In genomic region chr15:60520041-60520824, GRCh38 we compare ENCODE assay signal across 8 cellular contexts. TPM values are rescaled to one million over a fixed set of nuclear protein-coding genes. Genes with fewer than 3 reads are reported as not detected.
DNase-seq lines count a peak whose midpoint lies in the region; ATAC-seq and TF ChIP-seq lines count a peak whose summit lies in the region.

No MANE protein-coding gene starts in this region.

- H3K4me3 ChIP-seq in HUES48 (ENCODE audit: low read depth, low read length) (peak overlapping the region; percentile 9; the same call in 1 of the 2 replicates), Peyer's patch (no peak overlapping the region)
- no peak overlapping the region for H3K4me3 ChIP-seq in effector memory CD4-positive, alpha-beta T cell (ENCODE audit: insufficient read depth, low read depth, low read length, poor library complexity, severe bottlenecking)

- no peaks in the 10 kb centered on the region for H3K9me3 ChIP-seq in HUES48 (ENCODE audit: control insufficient read depth, insufficient read depth, low read length)
- H3K9me3 ChIP-seq in effector memory CD4-positive, alpha-beta T cell (ENCODE audit: control insufficient read depth, low read length), result no peaks in the 10 kb centered on the region
- H3K9me3 ChIP-seq in Peyer's patch, result no peaks in the 10 kb centered on the region

- POLR2A ChIA-PET in activated CD4-positive, alpha-beta T cell treated with anti-CD3 and anti-CD28 coated beads, Interleukin-2, amount 10 ng/mL, durations not matched to agents 7 days and 5 days (lab: Charles Lee), result interaction anchor here (0.6 to 0.7 kb wide), 2 partner anchors 33 to 64 kb away, joined by 3 to 5 read pairs; no protein-coding TSS in a partner anchor

- H3K27ac Mint-ChIP-seq in activated CD4-positive, alpha-beta T cell treated with anti-CD3 and anti-CD28 coated beads, Interleukin-2, amount 10 ng/mL, durations not matched to agents 7 days and 5 days, result peak overlapping the region; percentile 11
- peak overlapping the region; percentile 3 for H3K27ac Mint-ChIP-seq in stimulated activated naive B cell treated with anti-CD40 and anti-IgM and Interleukin-4, amounts not matched to agents 10 μg/mL and 1 μg/mL and 100 μg/mL, for 72 hours

- no peak for TF ChIP-seq POLR2A in Peyer's patch (IDR thresholded peaks at IDR 0.05)

- no peaks in the 10 kb centered on the region for H3K9me3 Mint-ChIP-seq in activated CD4-positive, alpha-beta T cell treated with anti-CD3 and anti-CD28 coated beads, Interleukin-2, amount 10 ng/mL, durations not matched to agents 7 days and 5 days
- H3K9me3 Mint-ChIP-seq in stimulated activated naive B cell treated with anti-CD40 and anti-IgM and Interleukin-4, amounts not matched to agents 10 μg/mL and 1 μg/mL and 100 μg/mL, for 72 hours, result no peaks in the 10 kb centered on the region

- H3K27me3 Mint-ChIP-seq in activated CD4-positive, alpha-beta T cell treated with anti-CD3 and anti-CD28 coated beads, Interleukin-2, amount 10 ng/mL, durations not matched to agents 7 days and 5 days, result no peaks in the 10 kb centered on the region
- no peaks in the 10 kb centered on the region for H3K27me3 Mint-ChIP-seq in stimulated activated naive B cell treated with anti-CD40 and anti-IgM and Interleukin-4, amounts not matched to agents 10 μg/mL and 1 μg/mL and 100 μg/mL, for 72 hours

- no peak overlapping the region for H3K4me3 Mint-ChIP-seq in activated CD4-positive, alpha-beta T cell treated with anti-CD3 and anti-CD28 coated beads, Interleukin-2, amount 10 ng/mL, durations not matched to agents 7 days and 5 days
- peak overlapping the region in 1 of 2 donors; percentile 31 for H3K4me3 Mint-ChIP-seq in stimulated activated naive B cell treated with anti-CD40 and anti-IgM and Interleukin-4, amounts not matched to agents 10 μg/mL and 1 μg/mL and 100 μg/mL, for 72 hours

- peak overlapping the region; percentile 75 for H3K27ac ChIP-seq in HUES48 (ENCODE audit: low read depth, low read length)
- H3K27ac ChIP-seq in effector memory CD4-positive, alpha-beta T cell (ENCODE audit: insufficient read depth, low read length, poor library complexity, severe bottlenecking), result peak overlapping the region; percentile 46
- H3K27ac ChIP-seq in Peyer's patch, result no peak overlapping the region

- H3K36me3 ChIP-seq in HUES48 (ENCODE audit: control insufficient read depth, insufficient read depth, low read length), result no peaks in the 10 kb centered on the region
- peaks cover 39% of the 10 kb centered on the region for H3K36me3 ChIP-seq in effector memory CD4-positive, alpha-beta T cell (ENCODE audit: control insufficient read depth, insufficient read depth, low read length)
- H3K36me3 ChIP-seq in Peyer's patch, result no peaks in the 10 kb centered on the region

- peaks cover 30% of the 10 kb centered on the region for H3K4me1 Mint-ChIP-seq in activated CD4-positive, alpha-beta T cell treated with anti-CD3 and anti-CD28 coated beads, Interleukin-2, amount 10 ng/mL, durations not matched to agents 7 days and 5 days
- peaks cover 9 to 10% of the 10 kb centered on the region in 2 donors for H3K4me1 Mint-ChIP-seq in stimulated activated naive B cell treated with anti-CD40 and anti-IgM and Interleukin-4, amounts not matched to agents 10 μg/mL and 1 μg/mL and 100 μg/mL, for 72 hours

- H3K4me1 ChIP-seq in HUES48 (ENCODE audit: control insufficient read depth, insufficient read depth, low read length) (peaks cover 11% of the 10 kb centered on the region), Peyer's patch (no peaks in the 10 kb centered on the region)
- H3K4me1 ChIP-seq in effector memory CD4-positive, alpha-beta T cell (ENCODE audit: control insufficient read depth, insufficient read depth, low read length, poor library complexity, severe bottlenecking), result no peaks in the 10 kb centered on the region

- H3K36me3 Mint-ChIP-seq in activated CD4-positive, alpha-beta T cell treated with anti-CD3 and anti-CD28 coated beads, Interleukin-2, amount 10 ng/mL, durations not matched to agents 7 days and 5 days (ENCODE audit: low read depth), result peaks cover 36% of the 10 kb centered on the region
- H3K36me3 Mint-ChIP-seq in stimulated activated naive B cell treated with anti-CD40 and anti-IgM and Interleukin-4, amounts not matched to agents 10 μg/mL and 1 μg/mL and 100 μg/mL, for 72 hours, result peaks cover 2 to 11% of the 10 kb centered on the region in 2 donors

- CTCF ChIA-PET in activated CD4-positive, alpha-beta T cell treated with anti-CD3 and anti-CD28 coated beads, Interleukin-2, amount 10 ng/mL, durations not matched to agents 7 days and 5 days (lab: Charles Lee), result interaction anchor here (0.6 to 4.0 kb wide), 39 partner anchors 8 to 829 kb away, joined by 3 to 31 read pairs (median 5); no protein-coding TSS in a partner anchor

- TF ChIP-seq CTCF in Peyer's patch (IDR thresholded peaks at IDR 0.05), result no peak

- H3K27me3 ChIP-seq in HUES48 (ENCODE audit: control insufficient read depth, insufficient read depth, low read length) (no peaks in the 10 kb centered on the region), Peyer's patch (no peaks in the 10 kb centered on the region)
- no peaks in the 10 kb centered on the region for H3K27me3 ChIP-seq in effector memory CD4-positive, alpha-beta T cell (replicated peaks; ENCODE audit: control insufficient read depth, insufficient read depth, low read length, poor library complexity, severe bottlenecking)

- H3K9ac ChIP-seq in HUES48 (ENCODE audit: low read depth, low read length), result 0 out of 2 replicates have a peak overlapping the region, but pooled peaks have one; percentile 11

- no peak for DNase-seq in activated CD4-positive, alpha-beta T cell treated with anti-CD3 and anti-CD28 coated beads, Interleukin-2, amount 10 ng/mL, durations not matched to agents 7 days and 5 days
- DNase-seq in activated CD4-positive, alpha-beta T cell treated with anti-CD3 and anti-CD28 coated beads for 4 hours, result no peak
- DNase-seq in effector memory CD4-positive, alpha-beta T cell, result no peak
- DNase-seq in stimulated activated naive B cell treated with anti-CD40 and anti-IgM and Interleukin-4, amounts not matched to agents 10 μg/mL and 1 μg/mL and 100 μg/mL, for 72 hours, result no peak
- DNase-seq in Peyer's patch (no peak), dedifferentiated amniotic fluid mesenchymal stem cell (ENCODE audit: extremely low spot score) (no peak)

- peak; percentile 66 to 72 for ATAC-seq in stimulated activated naive B cell treated with anti-CD40 and anti-IgM and Interleukin-4, amounts not matched to agents 10 μg/mL and 1 μg/mL and 100 μg/mL, for 72 hours (replicated peaks)
- no peak for ATAC-seq in HG02981 (IDR thresholded peaks at IDR 0.05; ENCODE audit: unreplicated experiment)

RNA-seq across cellular contexts. Expression of gene ICE2, which starts 41.3 kb away (rescaled TPM):
- 10 to 100 TPM; 70.0 to 77.7 TPM for total RNA-seq in activated CD4-positive, alpha-beta T cell treated with anti-CD3 and anti-CD28 coated beads, Interleukin-2, amount 10 ng/mL, durations not matched to agents 7 days and 5 days
- 10 to 100 TPM; 14.7 to 27.2 (median 19.6) TPM for total RNA-seq in Peyer's patch

Comparison
In these comparisons a context has a peak if more than half of its experiments do, and no peak if none do; other contexts are left out.
1. H3K27ac ChIP-seq: peak in HUES48 (single experiment) and effector memory CD4-positive, alpha-beta T cell (single experiment); none in Peyer's patch (0 of 4).